Comparison of ENCODE assay signal across 29 cellular contexts in genomic region chr12:29879606-29880308, GRCh38.
"Had no signal": no experiment of that assay in that cellular context is flagged by ENCODE, and none has a peak within 500 bp of the region (broad histone marks: within the 10 kb centered on the region; RNA-seq: fewer than 3 reads in every experiment).

No MANE protein-coding gene starts in this region.

- H3K4me1 ChIP-seq: adrenal gland, breast epithelium had no signal

- DNase-seq: activated CD4-positive, alpha-beta T cell treated with anti-CD3 and anti-CD28 coated beads for 48 hours; activated CD4-positive, alpha-beta T cell treated with anti-CD3 and anti-CD28 coated beads, Interleukin-2, amount 50 U/mL, for 4 hours; activated CD4-positive, CD25-positive, alpha-beta regulatory T cell treated with anti-CD3 and anti-CD28 coated beads, Interleukin-2, amount 50 U/mL, for 72 hours; activated CD8-positive, alpha-beta memory T cell treated with anti-CD3 and anti-CD28 coated beads, Interleukin-2, amount 50 U/mL, for 48 hours; activated CD8-positive, alpha-beta T cell treated with anti-CD3 and anti-CD28 coated beads, Interleukin-2, amount 10 ng/mL, durations not matched to agents 7 days and 5 days; activated naive CD4-positive, alpha-beta T cell treated with anti-CD3 and anti-CD28 coated beads, Interleukin-2, amount 50 U/mL, for 16 hours; activated naive CD8-positive, alpha-beta T cell treated with anti-CD3 and anti-CD28 coated beads, Interleukin-2, amount 10 ng/mL, durations not matched to agents 7 days and 5 days; activated T-cell treated with anti-CD3 and anti-CD28 coated beads, Interleukin-2, amount 50 U/mL, for 1 hour; adrenal gland; aorta; caudate nucleus; Karpas-422; MM.1S; NCI-H1105 treated with DMSO at 0.1 percent for 48 hours; NCI-H1436 treated with DMSO at 0.1 percent for 48 hours; NCI-H187; NCI-H2081; NCI-H2171; NCI-H2227 treated with DMSO at 0.1 percent for 48 hours; NCI-H446 treated with DMSO at 0.1 percent for 48 hours; NCI-H526 treated with DMSO at 0.1 percent for 48 hours; NCI-H82; OCI-M1; RPMI8226; SK-N-SH; T-helper 1 cell had no signal

- H3K27ac Mint-ChIP-seq: activated CD8-positive, alpha-beta T cell treated with anti-CD3 and anti-CD28 coated beads, Interleukin-2, amount 10 ng/mL, durations not matched to agents 7 days and 5 days; activated naive CD8-positive, alpha-beta T cell treated with anti-CD3 and anti-CD28 coated beads, Interleukin-2, amount 10 ng/mL, durations not matched to agents 7 days and 5 days had no signal

- H3K27me3 Mint-ChIP-seq: activated naive CD8-positive, alpha-beta T cell treated with anti-CD3 and anti-CD28 coated beads, Interleukin-2, amount 10 ng/mL, durations not matched to agents 7 days and 5 days had no signal

- H3K4me2 ChIP-seq: SK-N-SH had no signal

- H3K9ac ChIP-seq: SK-N-SH had no signal

- H3K4me1 Mint-ChIP-seq: activated naive CD8-positive, alpha-beta T cell treated with anti-CD3 and anti-CD28 coated beads, Interleukin-2, amount 10 ng/mL, durations not matched to agents 7 days and 5 days had no signal

- H3K36me3 Mint-ChIP-seq: activated naive CD8-positive, alpha-beta T cell treated with anti-CD3 and anti-CD28 coated beads, Interleukin-2, amount 10 ng/mL, durations not matched to agents 7 days and 5 days had no signal

- H3K9me2 ChIP-seq: SK-N-SH had no signal

- H3K4me3 Mint-ChIP-seq: activated CD8-positive, alpha-beta T cell treated with anti-CD3 and anti-CD28 coated beads, Interleukin-2, amount 10 ng/mL, durations not matched to agents 7 days and 5 days; activated naive CD8-positive, alpha-beta T cell treated with anti-CD3 and anti-CD28 coated beads, Interleukin-2, amount 10 ng/mL, durations not matched to agents 7 days and 5 days had no signal

- H3K27ac ChIP-seq: adrenal gland, breast epithelium had no signal

- H3K4me3 ChIP-seq: adrenal gland, breast epithelium had no signal

- H3K9me3 ChIP-seq: adrenal gland, SK-N-SH had no signal

- ATAC-seq: activated CD8-positive, alpha-beta T cell treated with anti-CD3 and anti-CD28 coated beads, Interleukin-2, amount 10 ng/mL, durations not matched to agents 7 days and 5 days; Panc1; Right ventricle myocardium inferior had no signal

- H3K36me3 ChIP-seq: adrenal gland, breast epithelium had no signal

- H3K27me3 ChIP-seq: adrenal gland, breast epithelium had no signal
